In genomic region chr4:38313999-38314561, GRCh38 we compare ENCODE assay signal across 10 cellular contexts.
DNase-seq lines count a peak whose midpoint lies in the region; ATAC-seq and TF ChIP-seq lines count a peak whose summit lies in the region.
"Had no signal": no experiment of that assay in that cellular context is flagged by ENCODE, and none has a peak within 500 bp of the region (broad histone marks: within the 10 kb centered on the region; RNA-seq: fewer than 3 reads in every experiment).

No MANE protein-coding gene starts in this region.

- no peak for TF ChIP-seq CTCF in HCT116 (IDR thresholded peaks at IDR 0.05 in 2 of 3, conservative IDR thresholded peaks at IDR 0.05 in 1 of 3; ENCODE audit: borderline replicate concordance in 1 of 3, insufficient read depth in 1 of 3, low read depth in 2 of 3, low read length in 2 of 3)
- no peak for TF ChIP-seq CTCF in BE2C (IDR thresholded peaks at IDR 0.05; ENCODE audit: low read depth, low read length)

- H3K4me1 ChIP-seq in HCT116 (ENCODE audit: control insufficient read depth in 1 of 2, insufficient read depth in 2 of 2, low read length in 2 of 2), result peaks cover 19 to 37% of the 10 kb centered on the region in 2 experiments
- peaks cover 3% of the 10 kb centered on the region for H3K4me1 ChIP-seq in BE2C

- POLR2A ChIA-PET in HCT116 (lab: Charles Lee), result interaction anchor here (1.6 kb wide), 1 partner anchor 9 kb away, joined by 7 read pairs; no protein-coding TSS in a partner anchor

- intact Hi-C loops in HCT116 (cut with micrococcal nuclease), result no loop called here

- H2AFZ ChIP-seq in HCT116 (ENCODE audit: low read depth, low read length, poor library complexity, severe bottlenecking), result peak overlapping the region; percentile 75

- H3K4me3 Mint-ChIP-seq in activated T-cell treated with anti-CD3 and anti-CD28 coated beads, Interleukin-2, amount 50 U/mL, for 24 hours, result no peak overlapping the region
- H3K4me3 Mint-ChIP-seq: stimulated activated naive B cell treated with anti-CD40 and anti-IgM and Interleukin-4, amounts not matched to agents 10 μg/mL and 1 μg/mL and 100 μg/mL, for 72 hours had no signal

- H3K9me3 ChIP-seq in HCT116 (ENCODE audit: control insufficient read depth in 1 of 2, insufficient read depth in 1 of 2, low read depth in 1 of 2, low read length in 2 of 2), result no peaks in the 10 kb centered on the region
- no peaks in the 10 kb centered on the region for H3K9me3 ChIP-seq in BE2C

- H3K4me2 ChIP-seq in HCT116 (ENCODE audit: low read length), result peak overlapping the region; percentile 53

- ATAC-seq in HCT116, result peak; percentile 20
- ATAC-seq: stimulated activated naive B cell treated with anti-CD40 and anti-IgM and Interleukin-4, amounts not matched to agents 10 μg/mL and 1 μg/mL and 100 μg/mL, for 72 hours had no signal

- H4K20me1 ChIP-seq in HCT116 (ENCODE audit: insufficient read depth), result no peaks in the 10 kb centered on the region

- BruUV-seq in HCT116 (replicated peaks; lab: Mats Ljungman, UMichigan), result no TSS peak

- no peak for TF ChIP-seq POLR2A in HCT116 (IDR thresholded peaks at IDR 0.05; ENCODE audit: borderline replicate concordance, extremely low read depth, insufficient read depth, insufficient read length)
- no peak for TF ChIP-seq POLR2A in erythroblast (IDR thresholded peaks at IDR 0.05; ENCODE audit: low read length)

- no peak for DNase-seq in HCT116 (ENCODE audit: low read depth, low spot score)
- peak; percentile 60 for DNase-seq in RPMI8226
- peak; percentile 64 to 65 for DNase-seq in erythroblast (lab: John Stamatoyannopoulos, UW)
- DNase-seq in activated T-cell treated with anti-CD3 and anti-CD28 coated beads, Interleukin-2, amount 50 U/mL, for 24 hours, result no peak
- DNase-seq in D341Med (ENCODE audit: low spot score), result no peak
- no peak for DNase-seq in NOMO-1 treated with DMSO at 0.1 percent for 48 hours (lab: John Stamatoyannopoulos, UW; ENCODE audit: unreplicated experiment)
- no peak for DNase-seq in BE2C
- DNase-seq: H7; stimulated activated naive B cell treated with anti-CD40 and anti-IgM and Interleukin-4, amounts not matched to agents 10 μg/mL and 1 μg/mL and 100 μg/mL, for 72 hours had no signal

- H3K4me3 ChIP-seq in HCT116 (replicated peaks in 1 of 2; ENCODE audit: low read depth in 1 of 2, low read length in 2 of 2) (0 out of 4 replicates have a peak overlapping the region, but pooled peaks of 1 of the 2 experiments have one; percentile 10), skin epidermis (no peak overlapping the region), BE2C (ENCODE audit: low read depth, low read length) (no peak overlapping the region)

- peaks cover 7% of the 10 kb centered on the region for H3K27me3 Mint-ChIP-seq in activated T-cell treated with anti-CD3 and anti-CD28 coated beads, Interleukin-2, amount 50 U/mL, for 24 hours
- H3K27me3 Mint-ChIP-seq: stimulated activated naive B cell treated with anti-CD40 and anti-IgM and Interleukin-4, amounts not matched to agents 10 μg/mL and 1 μg/mL and 100 μg/mL, for 72 hours had no signal

- H3K4me1 Mint-ChIP-seq in activated T-cell treated with anti-CD3 and anti-CD28 coated beads, Interleukin-2, amount 50 U/mL, for 24 hours (ENCODE audit: low read depth), result peaks cover 52% of the 10 kb centered on the region

- RAD21 ChIA-PET in HCT116 (lab: Charles Lee; ENCODE audit: low non-redundant PET in 1 of 2, low total read pairs in 2 of 2, uncharacterized antibody in 2 of 2, unreplicated experiment in 2 of 2), result no interaction called here

- H3K9ac ChIP-seq in HCT116 (ENCODE audit: low read length), result no peak overlapping the region

- TF ChIP-seq RAD21 in HCT116 (IDR thresholded peaks at IDR 0.05; ENCODE audit: low read depth), result 0 out of 2 replicates have a peak, but pooled peaks have one; percentile 4

- H3K36me3 Mint-ChIP-seq in activated T-cell treated with anti-CD3 and anti-CD28 coated beads, Interleukin-2, amount 50 U/mL, for 24 hours (ENCODE audit: low read depth), result no peaks in the 10 kb centered on the region
- H3K36me3 Mint-ChIP-seq: stimulated activated naive B cell treated with anti-CD40 and anti-IgM and Interleukin-4, amounts not matched to agents 10 μg/mL and 1 μg/mL and 100 μg/mL, for 72 hours had no signal

- H3K27ac Mint-ChIP-seq in activated T-cell treated with anti-CD3 and anti-CD28 coated beads, Interleukin-2, amount 50 U/mL, for 24 hours, result no peak overlapping the region
- H3K27ac Mint-ChIP-seq: stimulated activated naive B cell treated with anti-CD40 and anti-IgM and Interleukin-4, amounts not matched to agents 10 μg/mL and 1 μg/mL and 100 μg/mL, for 72 hours had no signal

- no peak overlapping the region; the same call in 1 of the 2 replicates for H3K27ac ChIP-seq in HCT116 (ENCODE audit: low read depth, low read length)
- H3K27ac ChIP-seq in skin epidermis, result peak overlapping the region in 17 of 21 experiments; percentile 4 to 82 (median 44)

- peaks cover 3% of the 10 kb centered on the region for H3K9me3 Mint-ChIP-seq in activated T-cell treated with anti-CD3 and anti-CD28 coated beads, Interleukin-2, amount 50 U/mL, for 24 hours

- H3K9me2 ChIP-seq in HCT116 (ENCODE audit: insufficient read depth), result no peaks in the 10 kb centered on the region

- no peaks in the 10 kb centered on the region for H3K79me2 ChIP-seq in HCT116 (ENCODE audit: insufficient read depth, low read length)

- H3K27me3 ChIP-seq in HCT116 (ENCODE audit: insufficient read depth, low read length) (no peaks in the 10 kb centered on the region), BE2C (no peaks in the 10 kb centered on the region)

- H3K36me3 ChIP-seq in HCT116 (ENCODE audit: control insufficient read depth in 1 of 2, insufficient read depth in 2 of 2, low read length in 2 of 2) (no peaks in the 10 kb centered on the region), BE2C (no peaks in the 10 kb centered on the region)

- CTCF ChIA-PET in HCT116 (lab: Charles Lee), result interaction anchor here (2.3 kb wide), 1 partner anchor 134 kb away, joined by 10 read pairs; no protein-coding TSS in a partner anchor

TF ChIP-seq in HCT116, 20 proteins besides CTCF, POLR2A, EP300 and RAD21:
- 0 out of 2 replicates have a peak, but pooled peaks have one; percentile 5 for TF ChIP-seq SP1 (IDR thresholded peaks at IDR 0.05; ENCODE audit: low read depth)
- no peak for TF ChIP-seq ZNF274 (IDR thresholded peaks at IDR 0.05; ENCODE audit: low read depth, low read length)
- TF ChIP-seq CBX3 (IDR thresholded peaks at IDR 0.05; ENCODE audit: low read depth), result peak; percentile 22; the same call in 1 of the 2 replicates
- TF ChIP-seq FOSL1 (IDR thresholded peaks at IDR 0.05; ENCODE audit: low read depth), result no peak; the same call in 1 of the 2 replicates
- no peak for TF ChIP-seq JUND (IDR thresholded peaks at IDR 0.05)

Comparison
In these comparisons a context has a peak if more than half of its experiments do, and no peak if none do; other contexts are left out.
1. DNase-seq: peak in RPMI8226 (single experiment) and erythroblast (2 of 2); none in HCT116 (single experiment), activated T-cell treated with anti-CD3 and anti-CD28 coated beads, Interleukin-2, amount 50 U/mL, for 24 hours (single experiment), D341Med (single experiment), NOMO-1 treated with DMSO at 0.1 percent for 48 hours (single experiment) and BE2C (single experiment).